Comparison of ENCODE assay signal across 17 cellular contexts in genomic region chr20:54122189-54122588, GRCh38. TPM values are rescaled to one million over a fixed set of nuclear protein-coding genes. Genes with fewer than 3 reads are reported as not detected.
DNase-seq lines count a peak whose midpoint lies in the region; ATAC-seq, FAIRE-seq and TF ChIP-seq lines count a peak whose summit lies in the region.
"Had no signal": no experiment of that assay in that cellular context is flagged by ENCODE, and none has a peak within 500 bp of the region (broad histone marks: within the 10 kb centered on the region; RNA-seq: fewer than 3 reads in every experiment).

No MANE protein-coding gene starts in this region.

- TF ChIP-seq EP300 in gastroesophageal sphincter (IDR thresholded peaks at IDR 0.05): no peak

- no peaks in the 10 kb centered on the region for H3K79me2 ChIP-seq in astrocyte (ENCODE audit: insufficient read depth, low read length)

- H3K9me3 Mint-ChIP-seq in astrocyte (ENCODE audit: unreplicated experiment): no peaks in the 10 kb centered on the region
- H3K9me3 Mint-ChIP-seq: activated naive CD8-positive, alpha-beta T cell treated with anti-CD3 and anti-CD28 coated beads for 36 hours; effector memory CD8-positive, alpha-beta T cell; T-cell had no signal

- H3K9ac ChIP-seq in astrocyte (ENCODE audit: low read length): peak overlapping the region; percentile 77

- peak; percentile 65 for ATAC-seq in HG03378 (IDR thresholded peaks at IDR 0.05; ENCODE audit: unreplicated experiment)
- no peak for ATAC-seq in HG02678 (IDR thresholded peaks at IDR 0.05; ENCODE audit: unreplicated experiment)
- ATAC-seq in gastroesophageal sphincter: no peak
- ATAC-seq: effector memory CD8-positive, alpha-beta T cell; T-cell had no signal

- peaks cover 35% of the 10 kb centered on the region for H3K4me1 Mint-ChIP-seq in astrocyte (ENCODE audit: low read depth, unreplicated experiment)
- H3K4me1 Mint-ChIP-seq: T-cell had no signal

- no peak overlapping the region for H3K4me3 ChIP-seq in astrocyte (ENCODE audit: insufficient read depth, low read depth, low read length)
- no peak overlapping the region for H3K4me3 ChIP-seq in gastroesophageal sphincter
- H3K4me3 ChIP-seq: tibial artery had no signal

- H4K20me1 ChIP-seq in astrocyte (ENCODE audit: insufficient read depth, low read length): no peaks in the 10 kb centered on the region

- peak overlapping the region; percentile 68 for H3K4me3 Mint-ChIP-seq in astrocyte (ENCODE audit: unreplicated experiment)
- H3K4me3 Mint-ChIP-seq: activated naive CD8-positive, alpha-beta T cell treated with anti-CD3 and anti-CD28 coated beads for 36 hours; effector memory CD8-positive, alpha-beta T cell; T-cell had no signal

- H3K36me3 Mint-ChIP-seq in astrocyte (ENCODE audit: low read depth, unreplicated experiment): no peaks in the 10 kb centered on the region
- H3K36me3 Mint-ChIP-seq: activated naive CD8-positive, alpha-beta T cell treated with anti-CD3 and anti-CD28 coated beads for 36 hours; T-cell had no signal

- H3K27ac ChIP-seq in astrocyte (ENCODE audit: low read depth, low read length): peak overlapping the region; percentile 99
- no peak overlapping the region for H3K27ac ChIP-seq in gastroesophageal sphincter
- H3K27ac ChIP-seq: tibial artery had no signal

- TF ChIP-seq CTCF in astrocyte (IDR thresholded peaks at IDR 0.05; ENCODE audit: insufficient read depth, low read depth, low read length) (no peak), gastroesophageal sphincter (IDR thresholded peaks at IDR 0.05) (no peak)

- H2AFZ ChIP-seq in astrocyte (ENCODE audit: low read depth, low read length): no peak overlapping the region

- H3K36me3 ChIP-seq in astrocyte (ENCODE audit: insufficient read depth, low read length) (no peaks in the 10 kb centered on the region), gastroesophageal sphincter (no peaks in the 10 kb centered on the region)
- H3K36me3 ChIP-seq: tibial artery had no signal

- TF ChIP-seq POLR2A in gastroesophageal sphincter (IDR thresholded peaks at IDR 0.05): no peak

- peaks cover 27% of the 10 kb centered on the region for H3K4me1 ChIP-seq in astrocyte (ENCODE audit: insufficient read depth, low read length)
- no peaks in the 10 kb centered on the region for H3K4me1 ChIP-seq in gastroesophageal sphincter
- H3K4me1 ChIP-seq: tibial artery had no signal

- FAIRE-seq in astrocyte (lab: Jason Lieb, UNC): no peak
- FAIRE-seq: islet of Langerhans had no signal

- peak overlapping the region; percentile 38 for H3K4me2 ChIP-seq in astrocyte (ENCODE audit: low read length)

- WGBS in gastroesophageal sphincter (ENCODE audit: low coverage in 1 of 2), 2 donors: 62 to 88% methylated on average over 1 of the region's 1 CpG

- H3K27me3 ChIP-seq in astrocyte (ENCODE audit: insufficient read depth, low read length) (no peaks in the 10 kb centered on the region), gastroesophageal sphincter (no peaks in the 10 kb centered on the region)
- H3K27me3 ChIP-seq: tibial artery had no signal

- H3K27ac Mint-ChIP-seq in astrocyte (ENCODE audit: unreplicated experiment): peak overlapping the region; percentile 97
- H3K27ac Mint-ChIP-seq: activated naive CD8-positive, alpha-beta T cell treated with anti-CD3 and anti-CD28 coated beads for 36 hours; effector memory CD8-positive, alpha-beta T cell; T-cell had no signal

- DNase-seq in Daoy (ENCODE audit: low read depth) (peak; percentile 31), astrocyte (ENCODE audit: low read depth) (peak; percentile 79), kidney tubule cell (ENCODE audit: low spot score) (peak; percentile 81), mucosa of gallbladder (ENCODE audit: low spot score) (no peak), GDM1 (lab: John Stamatoyannopoulos, UW) (no peak)
- DNase-seq: activated CD8-positive, alpha-beta memory T cell treated with anti-CD3 and anti-CD28 coated beads for 24 hours; activated naive CD8-positive, alpha-beta T cell treated with anti-CD3 and anti-CD28 coated beads for 36 hours; C1 segment of cervical spinal cord; effector memory CD8-positive, alpha-beta T cell; NCI-H774; T-cell; tibial artery had no signal

- H3K9me3 ChIP-seq in astrocyte (ENCODE audit: insufficient read depth, low read depth, low read length): no peaks in the 10 kb centered on the region
- H3K9me3 ChIP-seq in gastroesophageal sphincter: no peaks in the 10 kb centered on the region
- H3K9me3 ChIP-seq: tibial artery had no signal

- no peaks in the 10 kb centered on the region for H3K27me3 Mint-ChIP-seq in astrocyte (ENCODE audit: low read depth, unreplicated experiment)
- H3K27me3 Mint-ChIP-seq: activated naive CD8-positive, alpha-beta T cell treated with anti-CD3 and anti-CD28 coated beads for 36 hours; T-cell had no signal

RNA-seq across cellular contexts. Expression of gene CYP24A1, which starts 51.6 kb away (rescaled TPM):
- 0.46 and 1.0 TPM in 2 replicates for total RNA-seq in Daoy (2014; rRNA removed; shearing (Covaris generic))
- total RNA-seq in astrocyte (0.60 and 0.73 TPM in 2 replicates), mucosa of gallbladder (not detected), gastroesophageal sphincter (under 1 TPM in 1 of 4 donors, not detected in 3; 0.69 TPM)
- total RNA-seq: activated naive CD8-positive, alpha-beta T cell treated with anti-CD3 and anti-CD28 coated beads for 36 hours; osteocyte had no signal

RNA-seq across cellular contexts. Expression of gene BCAS1, which starts 51.8 kb away (rescaled TPM):
- not detected in 2 replicates for total RNA-seq in Daoy (2014; rRNA removed; shearing (Covaris generic))
- total RNA-seq in astrocyte: 0.31 TPM in 1 of 2 replicates, not detected in the other
- total RNA-seq in mucosa of gallbladder: 13.2 TPM
- total RNA-seq in gastroesophageal sphincter: 1 to 10 TPM in 1 of 4 donors, under 1 TPM in 1, not detected in 2; 0.35 to 1.0 TPM
- total RNA-seq: osteocyte had no signal

Comparison
In these comparisons a context has a peak if more than half of its experiments do, and no peak if none do; other contexts are left out.
1. DNase-seq: peak in Daoy (single experiment), astrocyte (single experiment) and kidney tubule cell (single experiment); none in mucosa of gallbladder (single experiment) and GDM1 (single experiment).